9 cellular contexts compared by ENCODE assay signal in the genomic region with DNA sequence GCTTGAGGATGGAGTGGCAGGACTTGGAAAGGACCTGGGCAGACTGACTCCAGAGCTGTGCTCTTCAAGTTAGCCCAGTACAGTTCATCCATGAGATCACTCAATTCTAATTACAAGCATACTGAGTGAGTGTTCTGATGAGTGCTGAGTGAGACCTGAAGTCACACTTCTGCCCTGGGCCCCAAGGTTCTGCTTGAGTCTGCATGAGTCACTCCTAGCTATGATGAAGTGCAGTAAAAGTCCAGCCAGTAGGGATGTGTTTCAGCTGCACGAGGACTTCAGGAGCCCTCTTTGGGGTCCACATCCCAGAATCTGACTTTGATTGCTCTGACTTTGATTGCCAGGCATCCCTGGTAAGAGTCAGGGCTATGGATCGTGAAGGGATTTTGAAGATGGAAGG. TPM values are rescaled to one million over a fixed set of nuclear protein-coding genes. Genes with fewer than 3 reads are reported as not detected.
DNase-seq lines count a peak whose midpoint lies in the region; ATAC-seq and TF ChIP-seq lines count a peak whose summit lies in the region.
"Had no signal": no experiment of that assay in that cellular context is flagged by ENCODE, and none has a peak within 500 bp of the region (broad histone marks: within the 10 kb centered on the region; RNA-seq: fewer than 3 reads in every experiment).

No MANE protein-coding gene starts in this region.

- H3K9me3 ChIP-seq in HEK293 (ENCODE audit: control insufficient read depth, insufficient read depth, low read depth, low read length), result no peaks in the 10 kb centered on the region
- H3K9me3 ChIP-seq in left lung, result no peaks in the 10 kb centered on the region
- H3K9me3 ChIP-seq: suprapubic skin had no signal

- in situ Hi-C loops in ACHN (cut with HindIII; ENCODE audit: low pct_ligation_motif_present, low pct_unique_long_range_greater_than_20kb, low sequenced_read_pairs), result no loop called here

- CTCF ChIA-PET in HEK293 (lab: Yijun Ruan, JAX), result interaction anchor here (0.5 to 3.2 kb wide), 3 partner anchors 65 to 651 kb away, joined by 3 to 14 read pairs (median 7); no protein-coding TSS in a partner anchor

- H3K27ac ChIP-seq in HEK293 (ENCODE audit: extremely low read depth, low read depth, low read length), result no peak overlapping the region
- no peak overlapping the region for H3K27ac ChIP-seq in left lung
- H3K27ac ChIP-seq: suprapubic skin had no signal

- H3K36me3 ChIP-seq in HEK293 (ENCODE audit: control insufficient read depth in 2 of 2, insufficient read depth in 1 of 2, low read length in 2 of 2), result no peaks in the 10 kb centered on the region
- H3K36me3 ChIP-seq in left lung, result no peaks in the 10 kb centered on the region
- H3K36me3 ChIP-seq: suprapubic skin had no signal

- intact Hi-C loops in left lung (cut with DNase I), result no loop called here

- POLR2A ChIA-PET in HEK293 (lab: Yijun Ruan, JAX), result no interaction called here

- peak; percentile 65 for DNase-seq in ACHN
- DNase-seq in amniotic epithelial cell (ENCODE audit: low read depth), result peak; percentile 80
- DNase-seq in left lung, result no peak
- no peak for DNase-seq in epidermal melanocyte (ENCODE audit: insufficient read length, low spot score)
- no peak for DNase-seq in NCI-H82 (lab: John Stamatoyannopoulos, UW)
- DNase-seq in NAMALWA (ENCODE audit: low spot score), result no peak
- DNase-seq in NCI-H146 treated with DMSO at 0.1 percent for 48 hours (lab: John Stamatoyannopoulos, UW; ENCODE audit: unreplicated experiment), result no peak

- H3K4me3 ChIP-seq in HEK293 (ENCODE audit: low read depth, low read length), result no peak overlapping the region
- no peak overlapping the region for H3K4me3 ChIP-seq in left lung
- H3K4me3 ChIP-seq: suprapubic skin had no signal

- H3K27me3 ChIP-seq in left lung, result no peaks in the 10 kb centered on the region
- H3K27me3 ChIP-seq: suprapubic skin had no signal

- H3K4me1 ChIP-seq in HEK293 (ENCODE audit: control insufficient read depth, insufficient read depth, low read length), result no peaks in the 10 kb centered on the region
- no peaks in the 10 kb centered on the region for H3K4me1 ChIP-seq in left lung

- TF ChIP-seq CTCF in HEK293 (tag by site-specific recombination; IDR thresholded peaks at IDR 0.05) (no peak), left lung (IDR thresholded peaks at IDR 0.05) (no peak)

- peak; percentile 60 for ATAC-seq in left lung

TF ChIP-seq in HEK293, 187 proteins besides CTCF, POLR2A, EP300 and RAD21 (continues in another document):
- peak; percentile 80; the same call in 1 of the 2 replicates for TF ChIP-seq MYNN (tag by site-specific recombination; IDR thresholded peaks at IDR 0.05; ENCODE audit: borderline replicate concordance)
- TF ChIP-seq PRDM1 (tag by site-specific recombination; IDR thresholded peaks at IDR 0.05), result 0 out of 2 replicates have a peak, but pooled peaks have one; percentile 36
- TF ChIP-seq ZNF248 (tag by site-specific recombination; IDR thresholded peaks at IDR 0.05), result no peak
- no peak for TF ChIP-seq ZNF366 (tag by site-specific recombination; conservative IDR thresholded peaks at IDR 0.05)
- TF ChIP-seq ZNF426 (tag by site-specific recombination; IDR thresholded peaks at IDR 0.05), result no peak
- no peak for TF ChIP-seq ZNF510 (tag by site-specific recombination; IDR thresholded peaks at IDR 0.05; ENCODE audit: insufficient replicate concordance)
- TF ChIP-seq MEIS1 (CRISPR knock-in tag; IDR thresholded peaks at IDR 0.05; ENCODE audit: borderline replicate concordance), result no peak
- TF ChIP-seq SP7 (tag by site-specific recombination; IDR thresholded peaks at IDR 0.05), result peak; percentile 63
- 0 out of 2 replicates have a peak, but pooled peaks have one; percentile 65 for TF ChIP-seq ZSCAN23 (tag by site-specific recombination; IDR thresholded peaks at IDR 0.05)
- no peak for TF ChIP-seq ZNF202 (tag by site-specific recombination; IDR thresholded peaks at IDR 0.05; ENCODE audit: borderline replicate concordance)
- peak; percentile 75; the same call in 1 of the 2 replicates for TF ChIP-seq ZFP69B (tag by site-specific recombination; IDR thresholded peaks at IDR 0.05)
- TF ChIP-seq, protein P1, sequence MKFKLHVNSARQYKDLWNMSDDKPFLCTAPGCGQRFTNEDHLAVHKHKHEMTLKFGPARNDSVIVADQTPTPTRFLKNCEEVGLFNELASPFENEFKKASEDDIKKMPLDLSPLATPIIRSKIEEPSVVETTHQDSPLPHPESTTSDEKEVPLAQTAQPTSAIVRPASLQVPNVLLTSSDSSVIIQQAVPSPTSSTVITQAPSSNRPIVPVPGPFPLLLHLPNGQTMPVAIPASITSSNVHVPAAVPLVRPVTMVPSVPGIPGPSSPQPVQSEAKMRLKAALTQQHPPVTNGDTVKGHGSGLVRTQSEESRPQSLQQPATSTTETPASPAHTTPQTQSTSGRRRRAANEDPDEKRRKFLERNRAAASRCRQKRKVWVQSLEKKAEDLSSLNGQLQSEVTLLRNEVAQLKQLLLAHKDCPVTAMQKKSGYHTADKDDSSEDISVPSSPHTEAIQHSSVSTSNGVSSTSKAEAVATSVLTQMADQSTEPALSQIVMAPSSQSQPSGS (tag by site-specific recombination; IDR thresholded peaks at IDR 0.05; ENCODE audit: low read depth), result no peak
- 0 out of 2 replicates have a peak, but pooled peaks have one; percentile 44 for TF ChIP-seq ZNF24 (tag by site-specific recombination; IDR thresholded peaks at IDR 0.05)
- TF ChIP-seq ZNF830 (tag by site-specific recombination; IDR thresholded peaks at IDR 0.05; ENCODE audit: low read depth), result no peak
- TF ChIP-seq ZNF221 (tag by site-specific recombination; IDR thresholded peaks at IDR 0.05; ENCODE audit: borderline replicate concordance), result no peak
- no peak for TF ChIP-seq ZNF175 (tag by site-specific recombination; IDR thresholded peaks at IDR 0.05)
- TF ChIP-seq, protein P2, sequence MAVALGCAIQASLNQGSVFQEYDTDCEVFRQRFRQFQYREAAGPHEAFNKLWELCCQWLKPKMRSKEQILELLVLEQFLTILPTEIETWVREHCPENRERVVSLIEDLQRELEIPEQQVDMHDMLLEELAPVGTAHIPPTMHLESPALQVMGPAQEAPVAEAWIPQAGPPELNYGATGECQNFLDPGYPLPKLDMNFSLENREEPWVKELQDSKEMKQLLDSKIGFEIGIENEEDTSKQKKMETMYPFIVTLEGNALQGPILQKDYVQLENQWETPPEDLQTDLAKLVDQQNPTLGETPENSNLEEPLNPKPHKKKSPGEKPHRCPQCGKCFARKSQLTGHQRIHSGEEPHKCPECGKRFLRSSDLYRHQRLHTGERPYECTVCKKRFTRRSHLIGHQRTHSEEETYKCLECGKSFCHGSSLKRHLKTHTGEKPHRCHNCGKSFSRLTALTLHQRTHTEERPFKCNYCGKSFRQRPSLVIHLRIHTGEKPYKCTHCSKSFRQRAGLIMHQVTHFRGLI (tag by site-specific recombination; IDR thresholded peaks at IDR 0.05), result no peak
- TF ChIP-seq ZNF660 (tag by site-specific recombination; IDR thresholded peaks at IDR 0.05), result peak; percentile 92
- TF ChIP-seq, protein P3, sequence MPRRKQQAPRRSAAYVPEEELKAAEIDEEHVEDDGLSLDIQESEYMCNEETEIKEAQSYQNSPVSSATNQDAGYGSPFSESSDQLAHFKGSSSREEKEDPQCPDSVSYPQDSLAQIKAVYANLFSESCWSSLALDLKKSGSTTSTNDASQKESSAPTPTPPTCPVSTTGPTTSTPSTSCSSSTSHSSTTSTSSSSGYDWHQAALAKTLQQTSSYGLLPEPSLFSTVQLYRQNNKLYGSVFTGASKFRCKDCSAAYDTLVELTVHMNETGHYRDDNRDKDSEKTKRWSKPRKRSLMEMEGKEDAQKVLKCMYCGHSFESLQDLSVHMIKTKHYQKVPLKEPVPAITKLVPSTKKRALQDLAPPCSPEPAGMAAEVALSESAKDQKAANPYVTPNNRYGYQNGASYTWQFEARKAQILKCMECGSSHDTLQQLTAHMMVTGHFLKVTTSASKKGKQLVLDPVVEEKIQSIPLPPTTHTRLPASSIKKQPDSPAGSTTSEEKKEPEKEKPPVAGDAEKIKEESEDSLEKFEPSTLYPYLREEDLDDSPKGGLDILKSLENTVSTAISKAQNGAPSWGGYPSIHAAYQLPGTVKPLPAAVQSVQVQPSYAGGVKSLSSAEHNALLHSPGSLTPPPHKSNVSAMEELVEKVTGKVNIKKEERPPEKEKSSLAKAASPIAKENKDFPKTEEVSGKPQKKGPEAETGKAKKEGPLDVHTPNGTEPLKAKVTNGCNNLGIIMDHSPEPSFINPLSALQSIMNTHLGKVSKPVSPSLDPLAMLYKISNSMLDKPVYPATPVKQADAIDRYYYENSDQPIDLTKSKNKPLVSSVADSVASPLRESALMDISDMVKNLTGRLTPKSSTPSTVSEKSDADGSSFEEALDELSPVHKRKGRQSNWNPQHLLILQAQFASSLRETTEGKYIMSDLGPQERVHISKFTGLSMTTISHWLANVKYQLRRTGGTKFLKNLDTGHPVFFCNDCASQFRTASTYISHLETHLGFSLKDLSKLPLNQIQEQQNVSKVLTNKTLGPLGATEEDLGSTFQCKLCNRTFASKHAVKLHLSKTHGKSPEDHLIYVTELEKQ (tag by site-specific recombination; IDR thresholded peaks at IDR 0.05; ENCODE audit: borderline replicate concordance), result peak; percentile 68; the same call in 1 of the 2 replicates
- no peak for TF ChIP-seq OSR2 (tag by site-specific recombination; IDR thresholded peaks at IDR 0.05)
- no peak for TF ChIP-seq ZNF777 (tag by site-specific recombination; IDR thresholded peaks at IDR 0.05; ENCODE audit: borderline replicate concordance)
- no peak for TF ChIP-seq ZNF423 (tag by site-specific recombination; IDR thresholded peaks at IDR 0.05)
- TF ChIP-seq GLIS1 (tag by site-specific recombination; IDR thresholded peaks at IDR 0.05), result no peak
- no peak for TF ChIP-seq ZNF311 (tag by site-specific recombination; IDR thresholded peaks at IDR 0.05; ENCODE audit: borderline replicate concordance)

RNA-seq across cellular contexts. Expression of a gene that starts 35.8 kb away (rescaled TPM):
- total RNA-seq in left lung, result 10 to 100 TPM in 1 of 2 donors, 1 to 10 TPM in 1; 5.1 to 14.0 TPM

Comparison
In these comparisons a context has a peak if more than half of its experiments do, and no peak if none do; other contexts are left out.
1. DNase-seq: peak in ACHN (single experiment) and amniotic epithelial cell (single experiment); none in left lung (0 of 2), epidermal melanocyte (single experiment), NCI-H82 (single experiment), NAMALWA (single experiment) and NCI-H146 treated with DMSO at 0.1 percent for 48 hours (single experiment).